22 cellular contexts compared by ENCODE assay signal in the genomic region with DNA sequence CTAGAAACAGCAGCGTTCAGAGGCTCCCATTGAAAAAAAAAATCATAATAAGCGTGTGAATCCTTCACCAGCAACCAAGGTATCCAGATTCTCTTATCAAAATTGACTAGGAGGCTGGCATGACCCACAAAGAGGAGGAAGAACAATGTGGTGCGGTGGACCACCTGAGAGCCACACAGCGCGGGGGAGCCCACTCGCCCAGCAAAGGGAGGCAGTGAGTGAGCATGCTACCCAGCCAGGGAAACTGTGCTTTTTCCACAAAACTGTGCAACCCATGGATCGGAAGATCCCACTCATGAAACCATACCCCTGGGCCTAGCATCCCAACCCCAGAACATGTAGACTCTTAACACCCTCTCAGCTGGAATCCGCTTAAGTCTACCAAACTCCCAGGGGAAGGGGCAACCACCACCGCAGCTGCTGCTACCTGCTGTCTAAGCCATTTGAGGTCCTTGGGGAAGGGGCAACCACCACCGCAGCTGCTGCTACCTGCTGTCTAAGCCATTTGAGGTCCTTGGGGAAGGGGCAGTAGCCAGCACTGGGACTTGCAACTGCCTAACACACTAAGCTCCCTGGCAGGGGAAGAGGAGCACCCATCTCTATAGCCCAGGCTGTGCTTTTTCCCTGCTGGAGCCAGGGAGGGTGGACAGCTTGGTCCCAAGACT.
DNase-seq lines count a peak whose midpoint lies in the region; FAIRE-seq and TF ChIP-seq lines count a peak whose summit lies in the region.
"Had no signal": no experiment of that assay in that cellular context is flagged by ENCODE, and none has a peak within 500 bp of the region (broad histone marks: within the 10 kb centered on the region; RNA-seq: fewer than 3 reads in every experiment).

No MANE protein-coding gene starts in this region.

- no peak for FAIRE-seq in kidney (lab: Jason Lieb, UNC)
- FAIRE-seq: A549, G401.6, GM12891, GM18507, H54, HTR-8/SVneo had no signal

- intact Hi-C loops in kidney (cut with DNase I): no loop called here

- DNase-seq in NCI-H2171 treated with DMSO at 0.1 percent for 48 hours (lab: John Stamatoyannopoulos, UW): peak; percentile 39
- no peak for DNase-seq in NCI-H2171 (lab: John Stamatoyannopoulos, UW)
- peak; percentile 83 for DNase-seq in NCI-H524 treated with DMSO at 0.1 percent for 48 hours (lab: John Stamatoyannopoulos, UW)
- peak; percentile 48 for DNase-seq in kidney
- DNase-seq in NCI-H146 (lab: John Stamatoyannopoulos, UW): no peak
- no peak for DNase-seq in ureter (ENCODE audit: low spot score)
- DNase-seq in mucosa of gallbladder (ENCODE audit: low spot score): no peak
- DNase-seq: AML-193; Calu3; CD8-positive, alpha-beta T cell; DMS 273 treated with DMSO at 0.1 percent for 48 hours; DMS53; DND-41; HCEC 1CT had no signal

- no peaks in the 10 kb centered on the region for H3K36me3 ChIP-seq in kidney (ENCODE audit: control insufficient read depth in 1 of 2, insufficient read depth in 2 of 2, low read length in 2 of 2)

- no peaks in the 10 kb centered on the region for H3K4me1 ChIP-seq in kidney (ENCODE audit: control insufficient read depth in 1 of 2, insufficient read depth in 1 of 2, low read depth in 1 of 2, low read length in 2 of 2)
- H3K4me1 ChIP-seq: A549 had no signal

- no peak overlapping the region for H3K27ac ChIP-seq in kidney (ENCODE audit: low read depth in 2 of 2, low read length in 2 of 2)
- H3K27ac ChIP-seq: 22Rv1, A549 had no signal

- no peak overlapping the region for H3K9ac ChIP-seq in kidney (ENCODE audit: low read length in 2 of 2)

- TF ChIP-seq CTCF in kidney (IDR thresholded peaks at IDR 0.05; ENCODE audit: borderline replicate concordance, extremely low read depth, insufficient read depth): no peak

- H3K9me3 ChIP-seq in kidney (ENCODE audit: control insufficient read depth in 1 of 2, low read length in 2 of 2): peaks cover 0 to 7% of the 10 kb centered on the region in 2 donors
- H3K9me3 ChIP-seq: A549 had no signal

- no peak overlapping the region for H3K4me3 ChIP-seq in kidney (ENCODE audit: low read length in 2 of 2)
- H3K4me3 ChIP-seq: A549, GM23338 had no signal

Comparison
In these comparisons a context has a peak if more than half of its experiments do, and no peak if none do; other contexts are left out.
1. DNase-seq: peak in NCI-H2171 treated with DMSO at 0.1 percent for 48 hours (single experiment), NCI-H524 treated with DMSO at 0.1 percent for 48 hours (single experiment) and kidney (single experiment); none in NCI-H2171 (single experiment), NCI-H146 (single experiment), ureter (single experiment) and mucosa of gallbladder (single experiment).